In the genomic region with DNA sequence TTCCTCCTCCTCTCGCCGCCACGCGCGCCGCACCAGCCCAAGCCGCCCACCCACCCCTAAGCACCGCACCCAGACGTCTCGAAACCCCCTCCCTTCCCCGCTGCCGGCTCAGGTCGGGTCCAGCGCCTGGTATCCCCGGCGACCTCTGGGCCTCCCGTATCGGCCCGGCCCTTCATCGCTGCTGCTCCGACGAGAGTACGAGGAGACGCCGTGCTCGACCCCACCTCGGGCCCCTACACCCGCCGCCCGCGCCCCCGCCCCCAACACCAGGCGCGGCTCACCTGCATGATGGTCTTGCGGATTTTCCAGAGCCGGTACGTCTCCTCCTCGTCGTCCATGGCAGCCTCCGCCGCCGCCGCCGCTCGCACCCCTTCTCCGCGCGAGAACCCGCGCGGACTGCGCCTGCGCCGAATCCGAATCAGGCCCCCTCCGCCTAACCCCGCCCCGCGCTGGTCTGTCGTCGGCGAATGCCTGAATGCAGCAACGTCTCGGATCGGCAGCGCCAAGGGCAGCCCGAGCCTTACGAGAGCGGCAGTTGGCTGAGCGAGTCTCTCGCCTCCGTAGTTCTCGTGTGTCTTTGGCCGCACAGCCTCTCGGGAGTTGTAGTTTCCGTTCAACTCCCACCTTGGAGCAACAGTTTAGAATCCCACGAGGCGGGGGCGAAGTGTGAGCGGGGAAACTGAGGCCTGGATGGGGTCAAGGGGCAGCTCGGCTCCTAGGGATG, we compare ENCODE assay signal across 8 cellular contexts. TPM values are rescaled to one million over a fixed set of nuclear protein-coding genes. Genes with fewer than 3 reads are reported as not detected.
A peak's percentile ranks its signal among the peaks of the same experiment; 100 is the strongest.
DNase-seq lines count a peak whose midpoint lies in the region; ATAC-seq, FAIRE-seq and TF ChIP-seq lines count a peak whose summit lies in the region.

A gene (minus strand): TSS at position 398 of the 724 bp plus-strand sequence. CDS start 60 bp downstream, at position 338.

- H3K27ac ChIP-seq in HUES64 (ENCODE audit: low read depth, low read length) (0 out of 2 replicates have a peak within 1 kb of the TSS, but pooled peaks have one; percentile 55), OCI-LY1 (ENCODE audit: low read depth, low read length, poor library complexity, severe bottlenecking) (peak within 1 kb of the TSS; percentile 50), endothelial cell of umbilical vein (ENCODE audit: insufficient read depth, low read depth, low read length) (peak within 1 kb of the TSS; percentile 25)

- H3K4me3 ChIP-seq in HUES64 (ENCODE audit: low read length) = peak within 1 kb of the TSS; percentile 98
- H3K4me3 ChIP-seq in OCI-LY1 (ENCODE audit: low read depth, low read length, poor library complexity, severe bottlenecking) = peak within 1 kb of the TSS; percentile 99
- peak within 1 kb of the TSS; percentile 82 to 93 (median 87) for H3K4me3 ChIP-seq in endothelial cell of umbilical vein (replicated peaks in 1 of 3; ENCODE audit: insufficient read depth in 1 of 3, low read depth in 1 of 3, low read length in 3 of 3)

- H3K9me3 ChIP-seq in HUES64 (ENCODE audit: insufficient read depth, low read depth, low read length) (no peaks in the 10 kb centered on the region), OCI-LY1 (ENCODE audit: low read length) (no peaks in the 10 kb centered on the region), endothelial cell of umbilical vein (replicated peaks; ENCODE audit: control insufficient read depth, insufficient read depth, low read length) (peaks cover 2% of the 10 kb centered on the region)

- peak within 1 kb of the TSS; percentile 99 for H3K4me2 ChIP-seq in OCI-LY1 (ENCODE audit: low read length)
- H3K4me2 ChIP-seq in endothelial cell of umbilical vein (ENCODE audit: insufficient read depth, low read length) = peak within 1 kb of the TSS; percentile 85

- H4K20me1 ChIP-seq in OCI-LY1 (ENCODE audit: insufficient read depth, low read length) = no peaks in the 10 kb centered on the region
- no peaks in the 10 kb centered on the region for H4K20me1 ChIP-seq in endothelial cell of umbilical vein (replicated peaks; ENCODE audit: control insufficient read depth, extremely low read depth, insufficient read depth, low read length)

- POLR2A ChIA-PET in endothelial cell of umbilical vein (lab: Charles Lee) = no interaction called here

- DNase-seq in Caki2 (ENCODE audit: low read depth) (peak; percentile 88), activated T-cell treated with anti-CD3 and anti-CD28 coated beads for 1 hour (ENCODE audit: low read depth) (peak; percentile 99), endothelial cell of umbilical vein (ENCODE audit: low read depth, low spot score) (peak; percentile 97), middle frontal gyrus (ENCODE audit: extremely low spot score, low spot score) (peak; percentile 98)
- peak; percentile 94 to 97 for DNase-seq in stimulated activated CD8-positive, alpha-beta memory T cell treated with anti-CD3 and anti-CD28 coated beads, Interleukin-2, amount 100 ng/mL, for 48 hours (ENCODE audit: low read depth in 2 of 2)

- in situ Hi-C loops in Caki2 (cut with HindIII; ENCODE audit: low pct_unique_long_range_greater_than_20kb, low sequenced_read_pairs) = no loop called here

- under 1% methylated on average over 81 of the region's 81 CpGs for WGBS in HUES64

- FAIRE-seq in endothelial cell of umbilical vein (lab: Jason Lieb, UNC) = peak; percentile 99

- peaks cover 12% of the 10 kb centered on the region for H3K79me2 ChIP-seq in OCI-LY1 (ENCODE audit: insufficient read depth, low read length)
- H3K79me2 ChIP-seq in endothelial cell of umbilical vein (ENCODE audit: control insufficient read depth, insufficient read depth, low read length) = peaks cover 22% of the 10 kb centered on the region

- peaks cover 26% of the 10 kb centered on the region for H3K36me3 ChIP-seq in HUES64 (ENCODE audit: insufficient read depth, low read length)
- peaks cover 27% of the 10 kb centered on the region for H3K36me3 ChIP-seq in OCI-LY1 (ENCODE audit: insufficient read depth, low read length)
- H3K36me3 ChIP-seq in endothelial cell of umbilical vein (ENCODE audit: control insufficient read depth in 2 of 2, extremely low read depth in 1 of 2, insufficient read depth in 2 of 2, low read length in 2 of 2) = peaks cover 0 to 12% of the 10 kb centered on the region in 2 experiments

- no peaks in the 10 kb centered on the region; the same call in 1 of the 2 replicates for H3K4me1 ChIP-seq in HUES64 (ENCODE audit: insufficient read depth, low read length)
- H3K4me1 ChIP-seq in OCI-LY1 (ENCODE audit: insufficient read depth, low read length, severe bottlenecking) = peaks cover 33% of the 10 kb centered on the region
- peaks cover 10% of the 10 kb centered on the region for H3K4me1 ChIP-seq in endothelial cell of umbilical vein (ENCODE audit: control insufficient read depth, extremely low read depth, insufficient read depth, low read length)

- BruUV-seq in endothelial cell of umbilical vein (replicated peaks; lab: Mats Ljungman, UMichigan) = no TSS peak

- H3K9ac ChIP-seq in HUES64 (ENCODE audit: low read depth, low read length) (peak within 1 kb of the TSS; percentile 94), OCI-LY1 (ENCODE audit: low read length) (peak within 1 kb of the TSS; percentile 97), endothelial cell of umbilical vein (replicated peaks; ENCODE audit: extremely low read depth, insufficient read depth, low read length) (peak within 1 kb of the TSS; percentile 85)

- CTCF ChIA-PET in endothelial cell of umbilical vein (lab: Charles Lee) = interaction anchor here (1.9 kb wide), 1 partner anchor 30 kb away, joined by 6 read pairs; no protein-coding TSS in a partner anchor

- H2AFZ ChIP-seq in OCI-LY1 (ENCODE audit: low read length) (no peak within 1 kb of the TSS), endothelial cell of umbilical vein (ENCODE audit: low read depth, low read length) (no peak within 1 kb of the TSS)

- ATAC-seq in GM21423 (IDR thresholded peaks at IDR 0.05; ENCODE audit: unreplicated experiment) = peak; percentile 81

- H3K9me2 ChIP-seq in OCI-LY1 (ENCODE audit: low read depth, low read length) = no peaks in the 10 kb centered on the region

- TF ChIP-seq CTCF in OCI-LY1 (IDR thresholded peaks at IDR 0.05; ENCODE audit: low read length) (no peak), endothelial cell of umbilical vein (IDR thresholded peaks at IDR 0.05; ENCODE audit: extremely low read depth in 1 of 2, insufficient read depth in 1 of 2, low read depth in 1 of 2, low read length in 2 of 2) (no peak)

- no peaks in the 10 kb centered on the region for H3F3A ChIP-seq in OCI-LY1 (ENCODE audit: insufficient read depth, low read length)

- dilution Hi-C loops in endothelial cell of umbilical vein (cut with MboI; ENCODE audit: extremely low pct_ligation_motif_present, low sequenced_read_pairs) = no loop called here

- H3K27me3 ChIP-seq in HUES64 (ENCODE audit: insufficient read depth, low read length) = no peaks in the 10 kb centered on the region
- no peaks in the 10 kb centered on the region for H3K27me3 ChIP-seq in OCI-LY1 (ENCODE audit: insufficient read depth, low read length)
- H3K27me3 ChIP-seq in endothelial cell of umbilical vein (ENCODE audit: control insufficient read depth in 2 of 2, insufficient read depth in 2 of 2, low read length in 2 of 2) = no peaks in the 10 kb centered on the region

- peak; percentile 81 for TF ChIP-seq POLR2A in endothelial cell of umbilical vein (IDR thresholded peaks at IDR 0.05; ENCODE audit: low read depth, low read length)

- no peaks in the 10 kb centered on the region for H3K9me1 ChIP-seq in endothelial cell of umbilical vein (replicated peaks; ENCODE audit: control insufficient read depth, extremely low read depth, insufficient read depth, low read length)

- intact Hi-C loops in endothelial cell of umbilical vein (cut with micrococcal nuclease) = loop anchor here (2.0 kb wide), 2 partner anchors 28 to 54 kb away; a partner anchor contains a TSS

TF ChIP-seq in endothelial cell of umbilical vein, 7 proteins besides CTCF, POLR2A, EP300 and RAD21:
- peak; percentile 90 for TF ChIP-seq POLR2AphosphoS5 (IDR thresholded peaks at IDR 0.05; ENCODE audit: insufficient read depth, low read depth, low read length)
- TF ChIP-seq, protein P1, sequence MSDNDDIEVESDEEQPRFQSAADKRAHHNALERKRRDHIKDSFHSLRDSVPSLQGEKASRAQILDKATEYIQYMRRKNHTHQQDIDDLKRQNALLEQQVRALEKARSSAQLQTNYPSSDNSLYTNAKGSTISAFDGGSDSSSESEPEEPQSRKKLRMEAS (IDR thresholded peaks at IDR 0.05; ENCODE audit: insufficient read depth, insufficient read length) = peak; percentile 98
- no peak for TF ChIP-seq EZH2 (IDR thresholded peaks at IDR 0.05; ENCODE audit: borderline replicate concordance, low read depth, low read length, severe bottlenecking)
- TF ChIP-seq JUN (IDR thresholded peaks at IDR 0.05; ENCODE audit: borderline replicate concordance, insufficient read depth, insufficient read length, low read depth) = no peak
- TF ChIP-seq GATA2 (IDR thresholded peaks at IDR 0.05; ENCODE audit: insufficient read depth, insufficient read length, low read depth, low read length) = no peak
- TF ChIP-seq FOS (IDR thresholded peaks at IDR 0.05; ENCODE audit: borderline replicate concordance, insufficient read depth, low read length) = no peak
- peak; percentile 100 for TF ChIP-seq MYC (IDR thresholded peaks at IDR 0.05; ENCODE audit: low read depth, low read length)
TF ChIP-seq in endothelial cell of umbilical vein: peak in this region for 3.

RNA-seq across cellular contexts. Expression of the gene that starts here (rescaled TPM):
- total RNA-seq in Caki2 (2014; rRNA removed; shearing (Covaris generic); ENCODE audit: low replicate concordance) = 119 and 180 TPM in 2 replicates
- polyA plus RNA-seq in HUES64 (2013, experiment 1 of 2) = 184 TPM
- 182 TPM for polyA plus RNA-seq in HUES64 (2013, experiment 2 of 2)
- 252 and 272 TPM in 2 replicates for total RNA-seq in endothelial cell of umbilical vein
- polyA plus RNA-seq in endothelial cell of umbilical vein = 344 and 394 TPM in 2 replicates
- 254 and 274 TPM in 2 replicates for polyA plus RNA-seq in endothelial cell of umbilical vein (2011; cell fraction: cytosol; rRNA removed)
- polyA plus RNA-seq in endothelial cell of umbilical vein (2011; cell fraction: nucleus; rRNA removed) = 109 and 111 TPM in 2 replicates
- polyA plus RNA-seq in endothelial cell of umbilical vein (2012) = 277 and 310 TPM in 2 replicates
- 122 and 222 TPM in 2 replicates for polyA minus RNA-seq in endothelial cell of umbilical vein
- polyA minus RNA-seq in endothelial cell of umbilical vein (2011; cell fraction: cytosol; rRNA and poly(A)+ RNA removed) = 139 TPM
- polyA minus RNA-seq in endothelial cell of umbilical vein (2011; cell fraction: nucleus; rRNA and poly(A)+ RNA removed) = 26.3 and 52.1 TPM in 2 replicates

Comparison
In these comparisons a context has a peak if more than half of its experiments do, and no peak if none do; other contexts are left out.
1. Peak in every context shown above with its lines: DNase-seq, ATAC-seq, H3K4me3 ChIP-seq and H3K27ac ChIP-seq.